In genomic region chr16:51426276-51426675, GRCh38 we compare ENCODE assay signal across 15 cellular contexts.
A peak's percentile ranks its signal among the peaks of the same experiment; 100 is the strongest.
DNase-seq lines count a peak whose midpoint lies in the region; FAIRE-seq and TF ChIP-seq lines count a peak whose summit lies in the region.
"Had no signal": no experiment of that assay in that cellular context is flagged by ENCODE, and none has a peak within 500 bp of the region (broad histone marks: within the 10 kb centered on the region; RNA-seq: fewer than 3 reads in every experiment).

No MANE protein-coding gene starts in this region.

- H2BK12ac ChIP-seq in H1 (ENCODE audit: low read depth, low read length): 0 out of 2 replicates have a peak overlapping the region, but pooled peaks have one; percentile 17

- H3K36me3 ChIP-seq in HUES64 (ENCODE audit: insufficient read depth, low read length) (no peaks in the 10 kb centered on the region), H1 (ENCODE audit: control insufficient read depth in 2 of 4, insufficient read depth in 4 of 4, low read length in 3 of 4) (no peaks in the 10 kb centered on the region)
- H3K36me3 ChIP-seq: BE2C, HAP-1 had no signal

- H2BK5ac ChIP-seq in H1 (ENCODE audit: low read depth, low read length): no peak overlapping the region

- H3K23me2 ChIP-seq in H1 (ENCODE audit: low read depth, low read length): peaks cover 1% of the 10 kb centered on the region; the same call in 1 of the 2 replicates

- H3K9me3 Mint-ChIP-seq in nephron progenitor cell: peaks cover 13% of the 10 kb centered on the region

- H4K91ac ChIP-seq in H1 (replicated peaks; ENCODE audit: insufficient read length, low read length): no peak overlapping the region

- H3K27me3 ChIP-seq in HUES64 (ENCODE audit: insufficient read depth, low read length) (no peaks in the 10 kb centered on the region), H1 (replicated peaks in 1 of 4; ENCODE audit: control insufficient read depth in 3 of 4, extremely low read depth in 1 of 4, insufficient read depth in 3 of 4, low read length in 3 of 4) (no peaks in the 10 kb centered on the region)
- H3K27me3 ChIP-seq: BE2C had no signal

- H2BK20ac ChIP-seq in H1 (ENCODE audit: low read length): 0 out of 2 replicates have a peak overlapping the region, but pooled peaks have one; percentile 72

- H2BK15ac ChIP-seq in H1 (ENCODE audit: low read length): no peak overlapping the region

- TF ChIP-seq EP300 in H1 (IDR thresholded peaks at IDR 0.05; ENCODE audit: borderline replicate concordance in 1 of 2, low read depth in 2 of 2, low read length in 2 of 2): no peak

- H3K9ac ChIP-seq in HUES64 (ENCODE audit: low read depth, low read length): no peak overlapping the region
- H3K9ac ChIP-seq in H1 (replicated peaks in 1 of 4; ENCODE audit: extremely low read depth in 1 of 4, low read depth in 3 of 4, low read length in 3 of 4): no peak overlapping the region

- H2BK120ac ChIP-seq in H1 (replicated peaks; ENCODE audit: low read depth, low read length): no peak overlapping the region

- H3K27ac ChIP-seq in HUES64 (ENCODE audit: low read depth, low read length) (peak overlapping the region; percentile 48; the same call in 1 of the 2 replicates), H1 (ENCODE audit: low read depth, low read length) (no peak overlapping the region)
- H3K27ac ChIP-seq: A549, C4-2B had no signal

- H2AFZ ChIP-seq in H1 (ENCODE audit: low read length): no peak overlapping the region

- 0 out of 4 replicates have a peak, but pooled peaks of 1 of the 2 experiments have one; percentile 1 for TF ChIP-seq RAD21 in H1 (IDR thresholded peaks at IDR 0.05 in 1 of 2, conservative IDR thresholded peaks at IDR 0.05 in 1 of 2; ENCODE audit: low read depth in 2 of 2, low read length in 2 of 2)

- H3K4ac ChIP-seq in H1 (replicated peaks; ENCODE audit: insufficient read length, low read depth, low read length): no peak overlapping the region

- H3K4me1 ChIP-seq in HUES64 (ENCODE audit: insufficient read depth, low read length): peaks cover 21% of the 10 kb centered on the region
- peaks cover 0 to 8% (median 5%) of the 10 kb centered on the region in 4 experiments; a peak in 4 of 7 replicates for H3K4me1 ChIP-seq in H1 (replicated peaks in 1 of 4; ENCODE audit: control insufficient read depth in 3 of 4, insufficient read depth in 4 of 4, low read length in 3 of 4)
- H3K4me1 ChIP-seq: A549, BE2C had no signal

- H3K27ac Mint-ChIP-seq in nephron progenitor cell: peak overlapping the region; percentile 34
- H3K27ac Mint-ChIP-seq: CD4-positive, alpha-beta memory T cell had no signal

- peaks cover 2% of the 10 kb centered on the region for H3K27me3 Mint-ChIP-seq in nephron progenitor cell (ENCODE audit: low read depth, poor library complexity)
- H3K27me3 Mint-ChIP-seq: CD4-positive, alpha-beta memory T cell had no signal

- no peak overlapping the region for H3K18ac ChIP-seq in H1 (ENCODE audit: extremely low read depth, low read length)

- peaks cover 8% of the 10 kb centered on the region for H3K36me3 Mint-ChIP-seq in nephron progenitor cell (ENCODE audit: low read depth)
- H3K36me3 Mint-ChIP-seq: CD4-positive, alpha-beta memory T cell had no signal

- no peak overlapping the region for H3K4me3 ChIP-seq in HUES64 (ENCODE audit: low read length)
- H3K4me3 ChIP-seq in H1 (ENCODE audit: extremely low read depth in 1 of 4, insufficient read depth in 2 of 4, low read depth in 3 of 4, low read length in 4 of 4): no peak overlapping the region
- H3K4me3 ChIP-seq: A549, HAP-1 had no signal

- no peak overlapping the region for H4K5ac ChIP-seq in H1 (ENCODE audit: insufficient read length, low read depth, low read length)

- FAIRE-seq in H1 (lab: Jason Lieb, UNC): no peak
- FAIRE-seq: A549, G401.6, GM12891 had no signal

- TF ChIP-seq CTCF in H1 (IDR thresholded peaks at IDR 0.05; ENCODE audit: control extremely low read depth in 1 of 3, insufficient read depth in 1 of 3, low read depth in 1 of 3, low read length in 3 of 3) (no peak), nephron progenitor cell (IDR thresholded peaks at IDR 0.05) (no peak)

- no peak overlapping the region for H3K56ac ChIP-seq in H1 (replicated peaks; ENCODE audit: insufficient read length, low read depth, low read length)

- POLR2A ChIA-PET in H1 (lab: Charles Lee; ENCODE audit: partially characterized antibody) (no interaction called here), HEK293T (lab: Yijun Ruan, JAX) (no interaction called here)

- CTCF ChIA-PET in H1 (lab: Charles Lee; ENCODE audit: partially characterized antibody): interaction anchor here (1.0 to 1.1 kb wide), 2 partner anchors 12 to 18 kb away, joined by 3 read pairs; no protein-coding TSS in a partner anchor
- CTCF ChIA-PET in HEK293T (lab: Yijun Ruan, JAX): no interaction called here

- H3K79me1 ChIP-seq in H1 (ENCODE audit: low read depth, low read length): no peaks in the 10 kb centered on the region

- no peak overlapping the region for H4K8ac ChIP-seq in H1 (ENCODE audit: extremely low read depth, insufficient read depth, low read length)

- no peak for TF ChIP-seq POLR2A in H1 (IDR thresholded peaks at IDR 0.05; ENCODE audit: control extremely low read depth in 1 of 2, low read depth in 2 of 2, low read length in 2 of 2)

- no peak overlapping the region for H3K23ac ChIP-seq in H1 (ENCODE audit: insufficient read length)

- no peak overlapping the region for H3K14ac ChIP-seq in H1 (ENCODE audit: insufficient read length)

- no peak overlapping the region for H3K4me3 Mint-ChIP-seq in nephron progenitor cell
- H3K4me3 Mint-ChIP-seq: CD4-positive, alpha-beta memory T cell had no signal

- H3K4me2 ChIP-seq in H1 (ENCODE audit: insufficient read depth in 1 of 2, low read depth in 2 of 2, low read length in 2 of 2): no peak overlapping the region; a peak in 1 of 4 replicates
- H3K4me2 ChIP-seq: A549 had no signal

- peaks cover 65% of the 10 kb centered on the region for H3K4me1 Mint-ChIP-seq in nephron progenitor cell
- H3K4me1 Mint-ChIP-seq: CD4-positive, alpha-beta memory T cell had no signal

- DNase-seq in H1 (ENCODE audit: low read depth in 1 of 2, low spot score in 2 of 2) (no peak), nephron progenitor cell (no peak), HEK293T (ENCODE audit: extremely low spot score) (no peak), head of caudate nucleus (no peak), OCI-M2 (lab: John Stamatoyannopoulos, UW; ENCODE audit: unreplicated experiment) (no peak)
- DNase-seq: BE2C; CD4-positive, alpha-beta memory T cell; DMS79; GOT3 had no signal

- intact Hi-C loops in head of caudate nucleus (cut with DNase I): no loop called here

- no peaks in the 10 kb centered on the region for H3K79me2 ChIP-seq in H1 (ENCODE audit: control insufficient read depth in 1 of 2, insufficient read depth in 2 of 2, low read length in 2 of 2)

- no peak overlapping the region for H2AK5ac ChIP-seq in H1 (ENCODE audit: low read depth, low read length)

- no peaks in the 10 kb centered on the region for H4K20me1 ChIP-seq in H1 (replicated peaks in 1 of 2; ENCODE audit: control insufficient read depth in 1 of 2, insufficient read depth in 2 of 2, low read length in 2 of 2)

- 29% methylated on average over 5 of the region's 5 CpGs for WGBS in HUES64
- 35% methylated on average over 5 of the region's 5 CpGs; no CpG with 5 or more reads in 1 of the 2 experiments for WGBS in H1 (ENCODE audit: extremely low coverage in 1 of 2, insufficient coverage in 1 of 2, insufficient read length in 1 of 2, insufficient replicate concordance in 2 of 2, low coverage in 1 of 2, low lambda C conversion rate in 2 of 2, missing lambda C conversion rate in 1 of 2), 2 experiments

- H3K9me3 ChIP-seq in HUES64 (ENCODE audit: insufficient read depth, low read depth, low read length) (no peaks in the 10 kb centered on the region), H1 (ENCODE audit: insufficient read depth in 2 of 2, low read depth in 1 of 2, low read length in 1 of 2) (no peaks in the 10 kb centered on the region)
- H3K9me3 ChIP-seq: A549, BE2C, HAP-1 had no signal

TF ChIP-seq in H1, 55 proteins besides CTCF, POLR2A, EP300 and RAD21:
- peak; percentile 43 for TF ChIP-seq NANOG (IDR thresholded peaks at IDR 0.05; ENCODE audit: insufficient read depth, low read depth, low read length, poor library complexity, severe bottlenecking)
- no peak for TF ChIP-seq CEBPB (IDR thresholded peaks at IDR 0.05; ENCODE audit: low read depth, low read length)
- TF ChIP-seq YY1 (IDR thresholded peaks at IDR 0.05; ENCODE audit: low read depth, low read length): no peak

TF ChIP-seq in HEK293T, 16 proteins besides CTCF, POLR2A, EP300 and RAD21:
- TF ChIP-seq FOXM1 (IDR thresholded peaks at IDR 0.05; ENCODE audit: borderline replicate concordance) (no peak), ARNT (IDR thresholded peaks at IDR 0.05) (no peak), L3MBTL2 (conservative IDR thresholded peaks at IDR 0.05) (no peak), CTBP1 (IDR thresholded peaks at IDR 0.05; ENCODE audit: borderline replicate concordance) (no peak)
TF ChIP-seq in HEK293T: peak in this region for 0.
